ENCODE assay signal across 1 cellular context in the genomic region with DNA sequence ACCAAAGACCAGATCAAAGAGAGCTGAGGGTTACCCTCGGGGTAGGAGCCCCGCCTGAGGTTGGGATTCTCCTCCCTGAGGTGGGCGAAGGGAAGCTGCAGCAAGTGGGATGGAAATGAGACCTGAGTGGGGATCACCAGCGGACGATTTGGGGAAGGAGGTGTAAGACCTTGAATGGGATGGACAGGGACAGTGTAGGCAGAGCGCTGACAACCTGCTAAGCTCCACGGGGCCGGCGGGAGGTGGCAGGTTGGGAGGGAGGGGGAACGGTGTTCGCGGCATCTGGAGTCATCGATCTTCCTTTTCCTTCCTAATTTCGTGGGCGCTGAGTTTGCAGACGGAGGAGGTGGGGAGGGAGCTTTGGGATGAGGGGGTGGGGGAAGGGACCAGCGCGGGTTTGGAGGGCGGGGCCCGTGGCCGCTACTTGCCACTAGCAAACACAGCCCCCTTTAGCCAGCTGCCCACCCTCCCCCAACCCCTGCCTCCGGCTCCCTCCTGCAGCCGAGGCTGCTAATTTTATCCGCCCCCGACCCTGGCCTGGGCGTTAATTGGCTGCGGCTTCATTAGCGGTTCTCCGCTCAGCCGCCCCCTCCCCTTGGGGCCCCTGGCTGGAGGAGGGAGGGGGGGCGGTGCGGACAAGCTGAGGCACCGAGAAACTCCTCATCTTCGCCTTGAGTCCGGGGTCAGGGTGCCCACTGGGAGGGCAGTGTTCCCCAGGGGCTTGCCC.
TF ChIP-seq lines count a peak whose summit lies in the region.

No MANE protein-coding gene starts in this region.

TF ChIP-seq in H1, 55 proteins besides CTCF, POLR2A, EP300 and RAD21:
- no peak for TF ChIP-seq CBX8 (IDR thresholded peaks at IDR 0.05; ENCODE audit: borderline replicate concordance, low read depth, low read length)
- TF ChIP-seq HDAC2 (IDR thresholded peaks at IDR 0.05; ENCODE audit: borderline replicate concordance in 1 of 2, low read depth in 2 of 2, low read length in 2 of 2): 0 out of 4 replicates have a peak, but pooled peaks of 1 of the 2 experiments have one; percentile 14
- TF ChIP-seq FOSL1 (IDR thresholded peaks at IDR 0.05; ENCODE audit: insufficient read depth, low read depth, low read length): no peak
- TF ChIP-seq EGR1 (IDR thresholded peaks at IDR 0.05; ENCODE audit: borderline replicate concordance, low read depth, low read length): peak; percentile 41
- no peak for TF ChIP-seq SP4 (IDR thresholded peaks at IDR 0.05; ENCODE audit: low read length)
- TF ChIP-seq SP2 (IDR thresholded peaks at IDR 0.05; ENCODE audit: low read length): no peak
- peak; percentile 53 for TF ChIP-seq ASH2L (IDR thresholded peaks at IDR 0.05; ENCODE audit: low read length)
- no peak for TF ChIP-seq SAP30 (IDR thresholded peaks at IDR 0.05; ENCODE audit: insufficient read depth, insufficient replicate concordance, low read length)
TF ChIP-seq in H1: peak in this region for 3.
